13 cellular contexts compared by ENCODE assay signal in genomic region chr16:87540072-87540976, GRCh38. TPM values are rescaled to one million over a fixed set of nuclear protein-coding genes. Genes with fewer than 3 reads are reported as not detected.
DNase-seq lines count a peak whose midpoint lies in the region; TF ChIP-seq lines count a peak whose summit lies in the region.
"Had no signal": no experiment of that assay in that cellular context is flagged by ENCODE, and none has a peak within 500 bp of the region (broad histone marks: within the 10 kb centered on the region; RNA-seq: fewer than 3 reads in every experiment).

No MANE protein-coding gene starts in this region.

- H3K27me3 Mint-ChIP-seq in glutamatergic neuron (ENCODE audit: unreplicated experiment) (peaks cover 2% of the 10 kb centered on the region), progenitor cell of endocrine pancreas (peaks cover 18% of the 10 kb centered on the region)

- H3K4me1 Mint-ChIP-seq in glutamatergic neuron (ENCODE audit: low read depth, unreplicated experiment) (peaks cover 9% of the 10 kb centered on the region), progenitor cell of endocrine pancreas (ENCODE audit: low read depth) (peaks cover 8% of the 10 kb centered on the region)

- peak overlapping the region; percentile 88 for H3K4me2 ChIP-seq in BLaER1

- H4K20me1 ChIP-seq in BLaER1 = no peaks in the 10 kb centered on the region

- H3K9ac ChIP-seq in BLaER1 = no peak overlapping the region

- H3K36me3 Mint-ChIP-seq in glutamatergic neuron (ENCODE audit: unreplicated experiment) (peaks cover 6% of the 10 kb centered on the region), progenitor cell of endocrine pancreas (ENCODE audit: insufficient read depth) (no peaks in the 10 kb centered on the region)

- H3K4me3 ChIP-seq in BLaER1 = no peak overlapping the region
- H3K4me3 ChIP-seq: lung had no signal

- H3K27ac Mint-ChIP-seq in glutamatergic neuron (ENCODE audit: unreplicated experiment) (peak overlapping the region; percentile 52), progenitor cell of endocrine pancreas (peak overlapping the region; percentile 13)
- H3K27ac Mint-ChIP-seq: activated naive CD4-positive, alpha-beta T cell treated with anti-CD3 and anti-CD28 coated beads for 36 hours had no signal

- peak overlapping the region; percentile 34 for H3K4me3 Mint-ChIP-seq in glutamatergic neuron (ENCODE audit: unreplicated experiment)
- no peak overlapping the region for H3K4me3 Mint-ChIP-seq in progenitor cell of endocrine pancreas (ENCODE audit: low read depth)
- H3K4me3 Mint-ChIP-seq: activated naive CD4-positive, alpha-beta T cell treated with anti-CD3 and anti-CD28 coated beads for 36 hours had no signal

- H3K27ac ChIP-seq in BLaER1 = no peak overlapping the region

- H3K9me3 Mint-ChIP-seq in glutamatergic neuron (ENCODE audit: unreplicated experiment) = peaks cover 5% of the 10 kb centered on the region
- H3K9me3 Mint-ChIP-seq in progenitor cell of endocrine pancreas (ENCODE audit: low read depth) = no peaks in the 10 kb centered on the region
- H3K9me3 Mint-ChIP-seq: activated naive CD4-positive, alpha-beta T cell treated with anti-CD3 and anti-CD28 coated beads for 36 hours had no signal

- TF ChIP-seq CTCF in glutamatergic neuron (IDR thresholded peaks at IDR 0.05; ENCODE audit: partially characterized antibody, unreplicated experiment) (no peak), progenitor cell of endocrine pancreas (IDR thresholded peaks at IDR 0.05; ENCODE audit: unreplicated experiment) (no peak)

- DNase-seq in RPMI8226 = peak; percentile 24
- DNase-seq in glutamatergic neuron = no peak
- DNase-seq in progenitor cell of endocrine pancreas (ENCODE audit: low spot score, unreplicated experiment) = no peak
- no peak for DNase-seq in activated gamma-delta T cell treated with Interleukin-2 at 50 U/mL for 16 hours
- no peak for DNase-seq in ureter (ENCODE audit: low spot score)
- DNase-seq in DMS153 treated with DMSO at 0.1 percent for 48 hours (lab: John Stamatoyannopoulos, UW; ENCODE audit: unreplicated experiment) = no peak
- no peak for DNase-seq in NCI-H748 treated with DMSO at 0.1 percent for 48 hours (lab: John Stamatoyannopoulos, UW)
- DNase-seq: activated CD4-positive, alpha-beta T cell treated with anti-CD3 and anti-CD28 coated beads, Interleukin-2, amount 50 U/mL, for 48 hours; activated naive CD4-positive, alpha-beta T cell treated with anti-CD3 and anti-CD28 coated beads for 36 hours; NCI-H1048 had no signal

- no peaks in the 10 kb centered on the region for H3K36me3 ChIP-seq in BLaER1
- H3K36me3 ChIP-seq: tibial nerve had no signal

- H3K27me3 ChIP-seq in BLaER1 = no peaks in the 10 kb centered on the region

- peaks cover 9% of the 10 kb centered on the region; the same call in 1 of the 2 replicates for H3K9me3 ChIP-seq in BLaER1

- H3K4me1 ChIP-seq in BLaER1 = peaks cover 53% of the 10 kb centered on the region

RNA-seq across cellular contexts. Expression of gene ZCCHC14, which starts 47.5 kb away (rescaled TPM):
- total RNA-seq in glutamatergic neuron (ENCODE audit: unreplicated experiment) = 29.2 TPM
- total RNA-seq in progenitor cell of endocrine pancreas = 40.5 and 42.4 TPM in 2 replicates
- 27.2 TPM for total RNA-seq in ureter
